19 cellular contexts compared by ENCODE assay signal in the genomic region with DNA sequence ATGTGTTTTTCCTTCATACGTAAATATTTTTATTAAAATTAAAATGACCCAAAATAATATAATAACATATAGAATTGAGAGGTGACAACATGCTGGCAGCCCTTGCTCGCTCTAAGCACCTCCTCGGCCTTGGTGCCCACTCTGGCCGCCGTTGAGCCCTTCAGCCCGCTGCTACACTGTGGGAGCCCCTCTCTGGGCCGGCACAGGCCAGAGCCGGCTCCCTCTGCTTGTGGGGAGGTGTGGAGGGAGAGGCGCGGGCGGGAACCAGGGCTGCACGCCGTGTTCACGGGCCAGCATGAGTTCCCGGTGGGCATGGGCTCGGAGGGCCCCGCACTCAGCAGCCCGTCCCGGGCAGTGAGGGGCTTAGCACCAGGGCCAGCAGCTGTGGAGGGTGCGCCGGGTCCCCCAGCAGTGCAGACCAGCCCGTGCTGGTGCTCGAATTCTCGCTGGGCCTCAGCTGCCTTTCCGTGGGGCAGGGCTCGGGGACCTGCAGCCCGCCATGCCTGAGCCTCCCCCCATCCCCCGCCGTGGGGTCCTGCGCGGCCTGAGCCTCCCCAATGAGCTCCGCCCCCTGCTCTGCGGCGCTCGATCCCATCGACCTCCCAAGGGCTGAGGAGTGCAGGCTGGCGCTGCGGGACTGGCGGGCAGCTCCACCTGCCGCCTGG.
A peak's percentile ranks its signal among the peaks of the same experiment; 100 is the strongest.
DNase-seq lines count a peak whose midpoint lies in the region; ATAC-seq, FAIRE-seq and TF ChIP-seq lines count a peak whose summit lies in the region.
"Had no signal": no experiment of that assay in that cellular context is flagged by ENCODE, and none has a peak within 500 bp of the region (broad histone marks: within the 10 kb centered on the region; RNA-seq: fewer than 3 reads in every experiment).

No MANE protein-coding gene starts in this region.

- no peak overlapping the region for H3K4ac ChIP-seq in neuronal stem cell (ENCODE audit: low read length)

- H3K4me1 ChIP-seq in K562 (replicated peaks in 1 of 2; ENCODE audit: control insufficient read depth in 2 of 2, insufficient read depth in 2 of 2, low read length in 2 of 2) (peaks cover 4 to 8% of the 10 kb centered on the region in 2 experiments; a peak in 4 of 5 replicates), neuronal stem cell (ENCODE audit: control insufficient read depth in 2 of 2, insufficient read depth in 1 of 2, low read depth in 1 of 2, low read length in 2 of 2) (no peaks in the 10 kb centered on the region), upper lobe of right lung (peaks cover 21% of the 10 kb centered on the region)
- peaks cover 13% of the 10 kb centered on the region for H3K4me1 ChIP-seq in CD8-positive, alpha-beta memory T cell (ENCODE audit: insufficient read depth, low read length)

- H2AFZ ChIP-seq in K562 (ENCODE audit: low read depth, low read length), result no peak overlapping the region
- no peak overlapping the region for H2AFZ ChIP-seq in neuronal stem cell (ENCODE audit: low read length)
- H2AFZ ChIP-seq: GM23248 had no signal

- no peaks in the 10 kb centered on the region for H3K36me3 Mint-ChIP-seq in CD8-positive, alpha-beta memory T cell
- H3K36me3 Mint-ChIP-seq: CD4-positive, alpha-beta memory T cell had no signal

- H2BK15ac ChIP-seq in neuronal stem cell (ENCODE audit: low read length), result no peak overlapping the region

- DNase-seq in stimulated activated naive CD8-positive, alpha-beta T cell treated with anti-CD3 and anti-CD28 coated beads, Interleukin-15, amount 100 ng/mL, for 72 hours, result no peak
- DNase-seq in stimulated activated naive CD8-positive, alpha-beta T cell treated with anti-CD3 and anti-CD28 coated beads, Interleukin-15, Interleukin-2, amounts not matched to agents 100 U/mL and 50 U/mL, for 24 hours, result no peak
- DNase-seq in K562 (ENCODE audit: extremely low read depth in 1 of 4, low spot score in 3 of 4) (no peak), neuronal stem cell (ENCODE audit: low spot score) (no peak), upper lobe of right lung (no peak), NCI-H187 (lab: John Stamatoyannopoulos, UW) (no peak), GM19240 (ENCODE audit: insufficient read length, low spot score) (no peak)
- no peak for DNase-seq in CD8-positive, alpha-beta memory T cell
- DNase-seq: C1 segment of cervical spinal cord; Caco-2; CD4-positive, alpha-beta memory T cell; DMS153; DND-41; GM23248; H7; HCEC 1CT had no signal

- H3K9me3 Mint-ChIP-seq in stimulated activated naive CD8-positive, alpha-beta T cell treated with anti-CD3 and anti-CD28 coated beads, Interleukin-15, amount 100 ng/mL, for 72 hours, result no peaks in the 10 kb centered on the region
- no peaks in the 10 kb centered on the region for H3K9me3 Mint-ChIP-seq in CD8-positive, alpha-beta memory T cell
- H3K9me3 Mint-ChIP-seq: CD4-positive, alpha-beta memory T cell had no signal

- H3K4me2 ChIP-seq in K562 (ENCODE audit: insufficient read depth, low read length) (no peak overlapping the region), neuronal stem cell (ENCODE audit: insufficient read depth, low read length, poor library complexity, severe bottlenecking) (no peak overlapping the region)

- peaks cover 29% of the 10 kb centered on the region for H3K4me1 Mint-ChIP-seq in stimulated activated naive CD8-positive, alpha-beta T cell treated with anti-CD3 and anti-CD28 coated beads, Interleukin-15, amount 100 ng/mL, for 72 hours
- H3K4me1 Mint-ChIP-seq in CD8-positive, alpha-beta memory T cell, result peaks cover 16 to 31% (median 28%) of the 10 kb centered on the region in 3 donors

- H3K36me3 ChIP-seq in K562 (ENCODE audit: control insufficient read depth, insufficient read depth, low read length), result no peaks in the 10 kb centered on the region
- no peaks in the 10 kb centered on the region for H3K36me3 ChIP-seq in neuronal stem cell (replicated peaks in 1 of 2; ENCODE audit: control insufficient read depth in 2 of 2, insufficient read depth in 2 of 2, low read length in 2 of 2)
- H3K36me3 ChIP-seq in upper lobe of right lung, result no peaks in the 10 kb centered on the region
- no peaks in the 10 kb centered on the region for H3K36me3 ChIP-seq in CD8-positive, alpha-beta memory T cell (ENCODE audit: insufficient read depth, low read length)

- H3K27ac Mint-ChIP-seq in stimulated activated naive CD8-positive, alpha-beta T cell treated with anti-CD3 and anti-CD28 coated beads, Interleukin-15, amount 100 ng/mL, for 72 hours, result no peak overlapping the region
- H3K27ac Mint-ChIP-seq in CD8-positive, alpha-beta memory T cell, result no peak overlapping the region

- BruUV-seq in K562 (replicated peaks; lab: Mats Ljungman, UMichigan), result no TSS peak

- H4K91ac ChIP-seq in neuronal stem cell (ENCODE audit: low read depth, low read length, poor library complexity), result no peak overlapping the region

- in situ Hi-C loops in K562 (cut with MboI), result loop anchor here (5.0 kb wide), 2 partner anchors 135 to 550 kb away; no protein-coding TSS in a partner anchor

- H3K4me3 ChIP-seq in K562 (no peak overlapping the region), neuronal stem cell (ENCODE audit: low read length in 2 of 2) (no peak overlapping the region), upper lobe of right lung (no peak overlapping the region)
- no peak overlapping the region for H3K4me3 ChIP-seq in CD8-positive, alpha-beta memory T cell (ENCODE audit: low read length)
- H3K4me3 ChIP-seq: GM23248 had no signal

- H3K9ac ChIP-seq in K562 (ENCODE audit: insufficient read depth in 1 of 2, low read depth in 2 of 2, low read length in 2 of 2) (no peak overlapping the region), neuronal stem cell (ENCODE audit: low read depth, low read length, poor library complexity) (no peak overlapping the region)
- H3K9ac ChIP-seq: GM23248 had no signal

- H3K9me1 ChIP-seq in K562 (ENCODE audit: control insufficient read depth, insufficient read depth, low read length), result no peaks in the 10 kb centered on the region

- CTCF ChIA-PET in K562 (lab: Yijun Ruan, JAX; ENCODE audit: low intra/inter-chr PET ratio), result no interaction called here
- CTCF ChIA-PET in CD8-positive, alpha-beta memory T cell (lab: Charles Lee), result interaction anchor here (0.8 to 3.6 kb wide), 5 partner anchors 11 to 548 kb away, joined by 3 to 14 read pairs (median 4); no protein-coding TSS in a partner anchor

- no peaks in the 10 kb centered on the region for H3K27me3 ChIP-seq in K562 (ENCODE audit: control insufficient read depth in 2 of 2, insufficient read depth in 2 of 2, low read length in 2 of 2)
- H3K27me3 ChIP-seq in neuronal stem cell (ENCODE audit: control insufficient read depth in 3 of 3, insufficient read depth in 3 of 3, low read depth in 1 of 3, low read length in 3 of 3), result no peaks in the 10 kb centered on the region
- H3K27me3 ChIP-seq in upper lobe of right lung, result no peaks in the 10 kb centered on the region
- H3K27me3 ChIP-seq in CD8-positive, alpha-beta memory T cell (ENCODE audit: insufficient read depth, low read length, poor library complexity, severe bottlenecking), result no peaks in the 10 kb centered on the region

- TF ChIP-seq CTCF in K562 (IDR thresholded peaks at IDR 0.05 in 2 of 3, conservative IDR thresholded peaks at IDR 0.05 in 1 of 3; ENCODE audit: insufficient read depth in 2 of 3, low read depth in 1 of 3, low read length in 3 of 3), result no peak
- no peak for TF ChIP-seq CTCF in upper lobe of right lung (IDR thresholded peaks at IDR 0.05)

- no peaks in the 10 kb centered on the region for H3K79me1 ChIP-seq in neuronal stem cell (ENCODE audit: low read depth, low read length)

- no peak overlapping the region for H4K8ac ChIP-seq in neuronal stem cell (ENCODE audit: low read depth, low read length)

- H3K27me3 Mint-ChIP-seq in stimulated activated naive CD8-positive, alpha-beta T cell treated with anti-CD3 and anti-CD28 coated beads, Interleukin-15, amount 100 ng/mL, for 72 hours, result no peaks in the 10 kb centered on the region
- H3K27me3 Mint-ChIP-seq in CD8-positive, alpha-beta memory T cell, result no peaks in the 10 kb centered on the region
- H3K27me3 Mint-ChIP-seq: CD4-positive, alpha-beta memory T cell had no signal

- H2BK120ac ChIP-seq in neuronal stem cell (ENCODE audit: low read depth, low read length), result no peak overlapping the region

- H3K9me3 ChIP-seq in K562 (replicated peaks; ENCODE audit: control insufficient read depth, insufficient read depth, low read depth, low read length) (0 out of 2 replicates have a peak, but pooled peaks cover 3% of the 10 kb centered on the region), neuronal stem cell (replicated peaks in 1 of 2; ENCODE audit: control insufficient read depth in 2 of 2, insufficient read depth in 1 of 2, low read depth in 1 of 2, low read length in 2 of 2) (peaks cover 5 to 7% of the 10 kb centered on the region in 2 donors), upper lobe of right lung (no peaks in the 10 kb centered on the region)
- H3K9me3 ChIP-seq in CD8-positive, alpha-beta memory T cell (ENCODE audit: low read length), result no peaks in the 10 kb centered on the region
- H3K9me3 ChIP-seq: Caco-2 had no signal

- H3K4me3 Mint-ChIP-seq in stimulated activated naive CD8-positive, alpha-beta T cell treated with anti-CD3 and anti-CD28 coated beads, Interleukin-15, amount 100 ng/mL, for 72 hours, result no peak overlapping the region
- H3K4me3 Mint-ChIP-seq in CD8-positive, alpha-beta memory T cell, result no peak overlapping the region
- H3K4me3 Mint-ChIP-seq: CD4-positive, alpha-beta memory T cell had no signal

- no peak for TF ChIP-seq RAD21 in K562 (CRISPR knock-in tag; conservative IDR thresholded peaks at IDR 0.05 in 1 of 2, IDR thresholded peaks at IDR 0.05 in 1 of 2)

- no peak for TF ChIP-seq EP300 in K562 (IDR thresholded peaks at IDR 0.05; ENCODE audit: low read length)

- no peak overlapping the region for H2BK5ac ChIP-seq in neuronal stem cell (ENCODE audit: low read length)

- 78% methylated on average over 22 of the region's 40 CpGs for WGBS in K562 (ENCODE audit: insufficient coverage, low coverage, missing lambda C conversion rate)
- no CpG with 5 or more reads among the region's 40 CpGs for WGBS in neuronal stem cell (ENCODE audit: extremely low coverage in 2 of 2, insufficient read length in 2 of 2, insufficient replicate concordance in 1 of 2), 2 donors

- no peak for FAIRE-seq in K562 (lab: Jason Lieb, UNC)
- FAIRE-seq: G401.6, GM12892, H1 had no signal

- H3K23ac ChIP-seq in neuronal stem cell (ENCODE audit: low read depth, low read length, poor library complexity), result no peak overlapping the region

- H2BK12ac ChIP-seq in neuronal stem cell (ENCODE audit: low read length), result no peak overlapping the region

- no peak overlapping the region for H3K14ac ChIP-seq in neuronal stem cell (ENCODE audit: low read length)

- H4K20me1 ChIP-seq in K562 (replicated peaks; ENCODE audit: control insufficient read depth, insufficient read depth, low read length), result no peaks in the 10 kb centered on the region

- no peak overlapping the region for H3K27ac ChIP-seq in K562 (ENCODE audit: extremely low read depth, low read depth, low read length)
- H3K27ac ChIP-seq in neuronal stem cell (replicated peaks; ENCODE audit: low read length), result no peak overlapping the region
- H3K27ac ChIP-seq in upper lobe of right lung, result no peak overlapping the region
- no peak overlapping the region for H3K27ac ChIP-seq in CD8-positive, alpha-beta memory T cell (ENCODE audit: low read depth, low read length)
- H3K27ac ChIP-seq: GM23248 had no signal

- peak overlapping the region; percentile 57 for H2AK5ac ChIP-seq in neuronal stem cell (ENCODE audit: low read depth, low read length)

- intact Hi-C loops in K562 (cut with micrococcal nuclease), result no loop called here
- intact Hi-C loops in upper lobe of right lung (cut with DNase I), result no loop called here

- H3K18ac ChIP-seq in neuronal stem cell (ENCODE audit: low read length), result no peak overlapping the region

- no peak for TF ChIP-seq POLR2A in K562 (conservative IDR thresholded peaks at IDR 0.05)

- peak; percentile 61 for ATAC-seq in stimulated activated naive CD8-positive, alpha-beta T cell treated with anti-CD3 and anti-CD28 coated beads, Interleukin-15, amount 100 ng/mL, for 72 hours
- ATAC-seq in stimulated activated naive CD8-positive, alpha-beta T cell treated with anti-CD3 and anti-CD28 coated beads, Interleukin-15, Interleukin-2, amounts not matched to agents 100 U/mL and 50 U/mL, for 24 hours, result no peak
- ATAC-seq in K562 (no peak), upper lobe of right lung (peak; percentile 19)

- POLR2A ChIA-PET in K562 (lab: Yijun Ruan, JAX), result no interaction called here
- POLR2A ChIA-PET in CD8-positive, alpha-beta memory T cell (lab: Charles Lee), result no interaction called here

- no peaks in the 10 kb centered on the region for H3K79me2 ChIP-seq in K562 (ENCODE audit: control insufficient read depth, insufficient read depth, low read length)

Comparison
In these comparisons a context has a peak if more than half of its experiments do, and no peak if none do; other contexts are left out.
1. ATAC-seq: peak in stimulated activated naive CD8-positive, alpha-beta T cell treated with anti-CD3 and anti-CD28 coated beads, Interleukin-15, amount 100 ng/mL, for 72 hours (single experiment) and upper lobe of right lung (single experiment); none in stimulated activated naive CD8-positive, alpha-beta T cell treated with anti-CD3 and anti-CD28 coated beads, Interleukin-15, Interleukin-2, amounts not matched to agents 100 U/mL and 50 U/mL, for 24 hours (single experiment) and K562 (single experiment).